1 cellular context compared by ENCODE assay signal in the genomic region with DNA sequence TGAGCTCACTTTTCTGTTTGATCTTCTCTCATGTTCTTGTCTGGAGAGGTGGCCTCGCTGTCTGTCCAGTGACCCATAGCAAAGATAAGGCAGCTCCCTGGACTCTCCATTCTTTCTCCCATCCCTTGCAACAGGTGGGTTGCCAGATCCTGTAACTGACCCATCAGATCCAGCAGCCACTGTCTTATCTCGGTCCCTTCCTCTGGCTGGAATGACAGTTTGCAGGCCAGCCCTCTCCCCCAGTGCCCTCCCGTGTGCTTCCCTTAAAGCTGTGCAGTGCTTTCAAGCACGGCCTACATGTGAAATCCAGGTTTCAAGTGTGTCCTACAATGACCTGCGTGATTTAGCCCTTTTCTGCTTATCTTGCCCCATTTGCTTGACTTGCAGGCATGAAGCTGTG.
TF ChIP-seq lines count a peak whose summit lies in the region.

No MANE protein-coding gene starts in this region.

TF ChIP-seq in HEK293, 187 proteins besides CTCF, POLR2A, EP300 and RAD21 (continued from another document):
- TF ChIP-seq SCRT1 (tag by site-specific recombination; IDR thresholded peaks at IDR 0.05; ENCODE audit: borderline replicate concordance) = peak; percentile 63; the same call in 1 of the 2 replicates
- TF ChIP-seq ZNF645 (tag by site-specific recombination; IDR thresholded peaks at IDR 0.05) = no peak
